20 cellular contexts compared by ENCODE assay signal in the genomic region with DNA sequence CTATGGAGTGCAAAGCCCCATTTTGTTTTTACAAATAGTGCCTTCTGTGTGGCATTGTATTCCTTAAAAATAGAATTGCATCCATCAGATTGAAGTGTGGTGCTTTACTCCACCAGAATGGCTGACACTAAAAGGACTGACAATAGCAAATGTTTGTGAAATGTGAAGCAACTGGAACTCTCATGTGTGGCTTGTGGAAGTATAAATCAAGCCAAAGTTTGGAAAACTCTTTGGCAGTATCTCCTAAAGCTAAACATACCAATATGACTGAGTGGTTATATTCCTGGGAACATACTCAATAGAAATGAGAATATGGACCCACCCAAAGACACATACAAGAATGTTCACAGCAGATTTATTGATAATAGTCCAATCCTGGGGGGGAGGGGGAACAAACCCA.
DNase-seq lines count a peak whose midpoint lies in the region; ATAC-seq and TF ChIP-seq lines count a peak whose summit lies in the region.
"Had no signal": no experiment of that assay in that cellular context is flagged by ENCODE, and none has a peak within 500 bp of the region (broad histone marks: within the 10 kb centered on the region; RNA-seq: fewer than 3 reads in every experiment).

No MANE protein-coding gene starts in this region.

- H4K8ac ChIP-seq in neuronal stem cell (ENCODE audit: low read depth, low read length), result no peak overlapping the region

- H3K18ac ChIP-seq in neuronal stem cell (ENCODE audit: low read length), result no peak overlapping the region

- H3K4ac ChIP-seq in neuronal stem cell (ENCODE audit: low read length), result no peak overlapping the region

- H3K14ac ChIP-seq in neuronal stem cell (ENCODE audit: low read length), result no peak overlapping the region

- H2BK15ac ChIP-seq in neuronal stem cell (ENCODE audit: low read length), result no peak overlapping the region

- H2AFZ ChIP-seq in fibroblast of lung (ENCODE audit: low read length) (no peak overlapping the region), neuronal stem cell (ENCODE audit: low read length) (peak overlapping the region; percentile 28)

- H3K27me3 ChIP-seq in heart left ventricle, result no peaks in the 10 kb centered on the region
- no peaks in the 10 kb centered on the region for H3K27me3 ChIP-seq in fibroblast of lung (ENCODE audit: control insufficient read depth, insufficient read depth, low read length)
- no peaks in the 10 kb centered on the region for H3K27me3 ChIP-seq in neuronal stem cell (ENCODE audit: control insufficient read depth in 3 of 3, insufficient read depth in 3 of 3, low read depth in 1 of 3, low read length in 3 of 3)
- H3K27me3 ChIP-seq: MG63 had no signal

- H4K20me1 ChIP-seq in fibroblast of lung (ENCODE audit: control insufficient read depth, extremely low read depth, insufficient read depth, low read length), result no peaks in the 10 kb centered on the region

- H3K36me3 ChIP-seq in heart left ventricle, result no peaks in the 10 kb centered on the region
- H3K36me3 ChIP-seq in fibroblast of lung (ENCODE audit: control insufficient read depth, insufficient read depth, low read length), result no peaks in the 10 kb centered on the region
- no peaks in the 10 kb centered on the region for H3K36me3 ChIP-seq in neuronal stem cell (replicated peaks in 1 of 2; ENCODE audit: control insufficient read depth in 2 of 2, insufficient read depth in 2 of 2, low read length in 2 of 2)
- H3K36me3 ChIP-seq: MG63 had no signal

- TF ChIP-seq CTCF in heart left ventricle (IDR thresholded peaks at IDR 0.05) (no peak), fibroblast of lung (conservative IDR thresholded peaks at IDR 0.05 in 1 of 2, IDR thresholded peaks at IDR 0.05 in 1 of 2; ENCODE audit: low read depth in 1 of 2, low read length in 2 of 2) (no peak)

- no peaks in the 10 kb centered on the region for H3K9me3 ChIP-seq in heart left ventricle
- H3K9me3 ChIP-seq in fibroblast of lung (ENCODE audit: control insufficient read depth, insufficient read depth, low read depth, low read length), result no peaks in the 10 kb centered on the region
- H3K9me3 ChIP-seq in neuronal stem cell (replicated peaks in 1 of 2; ENCODE audit: control insufficient read depth in 2 of 2, insufficient read depth in 1 of 2, low read depth in 1 of 2, low read length in 2 of 2), result no peaks in the 10 kb centered on the region
- H3K9me3 ChIP-seq: MG63, SK-N-SH had no signal

- DNase-seq in heart left ventricle, result no peak
- DNase-seq in cardiac septum (ENCODE audit: low spot score), result no peak
- DNase-seq in fibroblast of lung (ENCODE audit: low read depth in 2 of 2), result peak; percentile 40 to 42
- no peak for DNase-seq in neuronal stem cell (ENCODE audit: low spot score)
- no peak for DNase-seq in NCI-H1092 (lab: John Stamatoyannopoulos, UW)
- no peak for DNase-seq in activated CD4-positive, alpha-beta T cell treated with anti-CD3 and anti-CD28 coated beads, Interleukin-2, amount 50 U/mL, for 1 hour
- DNase-seq: 8988T; AML-193; C1 segment of cervical spinal cord; CD8-positive, alpha-beta T cell; DND-41; MG63; NCI-H1048; NCI-H1436; NCI-H187 treated with DMSO at 0.1 percent for 48 hours; SIG-M5; SK-N-SH had no signal

- no peak overlapping the region for H2BK12ac ChIP-seq in neuronal stem cell (ENCODE audit: low read length)

- H2BK5ac ChIP-seq in neuronal stem cell (ENCODE audit: low read length), result no peak overlapping the region

- no peak for TF ChIP-seq POLR2A in heart left ventricle (IDR thresholded peaks at IDR 0.05)

- H3K9ac ChIP-seq in fibroblast of lung (ENCODE audit: insufficient read depth, low read length), result no peak overlapping the region
- no peak overlapping the region for H3K9ac ChIP-seq in neuronal stem cell (ENCODE audit: low read depth, low read length, poor library complexity)
- H3K9ac ChIP-seq: SK-N-SH had no signal

- no peak overlapping the region for H4K91ac ChIP-seq in neuronal stem cell (ENCODE audit: low read depth, low read length, poor library complexity)

- no peaks in the 10 kb centered on the region for H3K79me2 ChIP-seq in fibroblast of lung (ENCODE audit: control insufficient read depth, insufficient read depth, low read length)

- no peak for ATAC-seq in heart left ventricle
- no peak for ATAC-seq in HG02840 (IDR thresholded peaks at IDR 0.05; ENCODE audit: low FRiP score, unreplicated experiment)
- ATAC-seq: CD8-positive, alpha-beta T cell; K562 had no signal

- H2BK120ac ChIP-seq in neuronal stem cell (ENCODE audit: low read depth, low read length), result no peak overlapping the region

- H3K27ac ChIP-seq in heart left ventricle (peak overlapping the region in 9 of 12 donors; percentile 5 to 87 (median 73)), fibroblast of lung (ENCODE audit: insufficient read depth, low read length) (no peak overlapping the region), neuronal stem cell (replicated peaks; ENCODE audit: low read length) (no peak overlapping the region)
- H3K27ac ChIP-seq: RWPE1 had no signal

- no peak overlapping the region for H3K4me2 ChIP-seq in fibroblast of lung (ENCODE audit: extremely low read depth, insufficient read depth, low read length)
- H3K4me2 ChIP-seq in neuronal stem cell (ENCODE audit: insufficient read depth, low read length, poor library complexity, severe bottlenecking), result no peak overlapping the region
- H3K4me2 ChIP-seq: SK-N-SH had no signal

- intact Hi-C loops in heart left ventricle (cut with DNase I), result loop anchor here in 1 of 10 donors (5.0 kb wide), 1 partner anchor 77 kb away; no protein-coding TSS in a partner anchor
- intact Hi-C loops in cardiac septum (cut with DNase I), result no loop called here

- H3K23ac ChIP-seq in neuronal stem cell (ENCODE audit: low read depth, low read length, poor library complexity), result no peak overlapping the region

- no peaks in the 10 kb centered on the region for H3K79me1 ChIP-seq in neuronal stem cell (ENCODE audit: low read depth, low read length)

- peaks cover 0 to 65% (median 12%) of the 10 kb centered on the region in 12 donors for H3K4me1 ChIP-seq in heart left ventricle
- H3K4me1 ChIP-seq in fibroblast of lung (ENCODE audit: control insufficient read depth, extremely low read depth, insufficient read depth, low read length), result no peaks in the 10 kb centered on the region
- H3K4me1 ChIP-seq in neuronal stem cell (ENCODE audit: control insufficient read depth in 2 of 2, insufficient read depth in 1 of 2, low read depth in 1 of 2, low read length in 2 of 2), result peaks cover 0 to 9% of the 10 kb centered on the region in 2 donors

- no peak overlapping the region for H2AK5ac ChIP-seq in neuronal stem cell (ENCODE audit: low read depth, low read length)

- H3K4me3 ChIP-seq in heart left ventricle, result no peak overlapping the region
- H3K4me3 ChIP-seq in fibroblast of lung (replicated peaks in 1 of 4; ENCODE audit: control extremely low read depth in 1 of 4, insufficient read depth in 1 of 4, low read depth in 3 of 4, low read length in 4 of 4), result no peak overlapping the region
- H3K4me3 ChIP-seq in neuronal stem cell (ENCODE audit: low read length in 2 of 2), result no peak overlapping the region
- H3K4me3 ChIP-seq: K562, MG63 had no signal

Comparison
In these comparisons a context has a peak if more than half of its experiments do, and no peak if none do; other contexts are left out.
1. DNase-seq: peak in fibroblast of lung (2 of 2); none in heart left ventricle (0 of 5), cardiac septum (single experiment), neuronal stem cell (single experiment), NCI-H1092 (single experiment) and activated CD4-positive, alpha-beta T cell treated with anti-CD3 and anti-CD28 coated beads, Interleukin-2, amount 50 U/mL, for 1 hour (single experiment).
2. H3K27ac ChIP-seq: peak in heart left ventricle (9 of 12); none in fibroblast of lung (single experiment) and neuronal stem cell (single experiment).